19 cellular contexts compared by ENCODE assay signal in genomic region chr17:81993726-81994592, GRCh38. TPM values are rescaled to one million over a fixed set of nuclear protein-coding genes. Genes with fewer than 3 reads are reported as not detected.
"Had no signal": no experiment of that assay in that cellular context is flagged by ENCODE, and none has a peak within 500 bp of the region (broad histone marks: within the 10 kb centered on the region; RNA-seq: fewer than 3 reads in every experiment).

No MANE protein-coding gene starts in this region.

- H3K27me3 ChIP-seq: breast epithelium, neutrophil, tibial artery, uterus had no signal

- ATAC-seq: effector memory CD8-positive, alpha-beta T cell; left cardiac atrium; stimulated activated naive B cell treated with anti-CD40 and anti-IgM and Interleukin-4, amounts not matched to agents 10 μg/mL and 1 μg/mL and 100 μg/mL, for 72 hours had no signal

- H3K27ac ChIP-seq: breast epithelium, epithelial cell of prostate, neutrophil, skin epidermis, tibial artery, uterus had no signal

- H3K4me1 ChIP-seq: uterus had no signal

- H3K9me3 Mint-ChIP-seq: activated CD4-positive, alpha-beta T cell treated with anti-CD3 and anti-CD28 coated beads, Interleukin-2, amount 10 ng/mL, durations not matched to agents 7 days and 5 days; activated T-helper 1 cell treated with anti-CD3 and anti-CD28 coated beads, Interleukin-12 subunit alpha, Interleukin-12 subunit beta, Interleukin-2, Interleukin-4 antibody, amounts not matched to agents 30 ng/mL and 10 ng/mL and 1 ng/mL, durations not matched to agents 14 hours and 24 hours and 36 hours; dendritic cell treated with granulocyte-macrophage colony-stimulating factor and Interleukin-4, amounts not matched to agents 40 ng/mL and 50 ng/mL, for 4 days; effector memory CD8-positive, alpha-beta T cell; stimulated activated naive B cell treated with anti-CD40 and anti-IgM and Interleukin-4, amounts not matched to agents 10 μg/mL and 1 μg/mL and 100 μg/mL, for 72 hours had no signal

- H3K36me3 ChIP-seq: breast epithelium, uterus had no signal

- H3K27ac Mint-ChIP-seq: activated CD4-positive, alpha-beta T cell treated with anti-CD3 and anti-CD28 coated beads, Interleukin-2, amount 10 ng/mL, durations not matched to agents 7 days and 5 days; activated T-helper 1 cell treated with anti-CD3 and anti-CD28 coated beads, Interleukin-12 subunit alpha, Interleukin-12 subunit beta, Interleukin-2, Interleukin-4 antibody, amounts not matched to agents 30 ng/mL and 10 ng/mL and 1 ng/mL, durations not matched to agents 14 hours and 24 hours and 36 hours; dendritic cell treated with granulocyte-macrophage colony-stimulating factor and Interleukin-4, amounts not matched to agents 40 ng/mL and 50 ng/mL, for 4 days; stimulated activated naive B cell treated with anti-CD40 and anti-IgM and Interleukin-4, amounts not matched to agents 10 μg/mL and 1 μg/mL and 100 μg/mL, for 72 hours had no signal

- H3K9me3 ChIP-seq: breast epithelium, neutrophil, tibial artery, uterus had no signal

- DNase-seq: activated CD4-positive, alpha-beta T cell treated with anti-CD3 and anti-CD28 coated beads, Interleukin-2, amount 10 ng/mL, durations not matched to agents 7 days and 5 days; activated naive CD4-positive, alpha-beta T cell; cerebellar nuclear complex; effector memory CD8-positive, alpha-beta T cell; foreskin melanocyte; left cardiac atrium; retina; stimulated activated CD4-positive, alpha-beta T cell treated with anti-CD3 and anti-CD28 coated beads, Interleukin-15, amount 100 ng/mL, for 24 hours; stimulated activated CD4-positive, alpha-beta T cell treated with anti-CD3 and anti-CD28 coated beads, Interleukin-4, amount 100 ng/mL, for 1 hour; stimulated activated naive B cell treated with anti-CD40 and anti-IgM and Interleukin-4, amounts not matched to agents 10 μg/mL and 1 μg/mL and 100 μg/mL, for 72 hours; T-helper 2 cell; uterus had no signal

- H3K27me3 Mint-ChIP-seq: activated CD4-positive, alpha-beta T cell treated with anti-CD3 and anti-CD28 coated beads, Interleukin-2, amount 10 ng/mL, durations not matched to agents 7 days and 5 days; dendritic cell treated with granulocyte-macrophage colony-stimulating factor and Interleukin-4, amounts not matched to agents 40 ng/mL and 50 ng/mL, for 4 days; effector memory CD8-positive, alpha-beta T cell; stimulated activated naive B cell treated with anti-CD40 and anti-IgM and Interleukin-4, amounts not matched to agents 10 μg/mL and 1 μg/mL and 100 μg/mL, for 72 hours had no signal

- H3K4me3 ChIP-seq: breast epithelium, skin epidermis, tibial artery, uterus had no signal

- H3K4me3 Mint-ChIP-seq: activated CD4-positive, alpha-beta T cell treated with anti-CD3 and anti-CD28 coated beads, Interleukin-2, amount 10 ng/mL, durations not matched to agents 7 days and 5 days; activated T-helper 1 cell treated with anti-CD3 and anti-CD28 coated beads, Interleukin-12 subunit alpha, Interleukin-12 subunit beta, Interleukin-2, Interleukin-4 antibody, amounts not matched to agents 30 ng/mL and 10 ng/mL and 1 ng/mL, durations not matched to agents 14 hours and 24 hours and 36 hours; dendritic cell treated with granulocyte-macrophage colony-stimulating factor and Interleukin-4, amounts not matched to agents 40 ng/mL and 50 ng/mL, for 4 days; effector memory CD8-positive, alpha-beta T cell; stimulated activated naive B cell treated with anti-CD40 and anti-IgM and Interleukin-4, amounts not matched to agents 10 μg/mL and 1 μg/mL and 100 μg/mL, for 72 hours had no signal

RNA-seq across cellular contexts. Expression of gene NOTUM, which starts 33.0 kb away (rescaled TPM):
- total RNA-seq: left cardiac atrium had no signal
